In genomic region chr19:51751655-51752054, GRCh38 we compare ENCODE assay signal across 12 cellular contexts. TPM values are rescaled to one million over a fixed set of nuclear protein-coding genes. Genes with fewer than 3 reads are reported as not detected.
A peak's percentile ranks its signal among the peaks of the same experiment; 100 is the strongest.
DNase-seq lines count a peak whose midpoint lies in the region; ATAC-seq, FAIRE-seq and TF ChIP-seq lines count a peak whose summit lies in the region.
"Had no signal": no experiment of that assay in that cellular context is flagged by ENCODE, and none has a peak within 500 bp of the region (broad histone marks: within the 10 kb centered on the region; RNA-seq: fewer than 3 reads in every experiment).

FPR1 (minus strand) TSS chr19:51751878; CDS start chr19:51746994, 4,884 bp downstream.

- FAIRE-seq in keratinocyte (lab: Jason Lieb, UNC) (peak; percentile 49), GM12891 (lab: Jason Lieb, UNC) (no peak)

- H3K9ac ChIP-seq in Karpas-422 (ENCODE audit: low read length) (peak within 1 kb of the TSS; percentile 71), keratinocyte (ENCODE audit: control insufficient read depth, extremely low read depth, insufficient read depth, low read length) (no peak within 1 kb of the TSS)

- H3K79me2 ChIP-seq in Karpas-422 (ENCODE audit: low read length) (no peaks in the 10 kb centered on the region), keratinocyte (ENCODE audit: control insufficient read depth, insufficient read depth, low read length) (no peaks in the 10 kb centered on the region)

- no peaks in the 10 kb centered on the region for H4K20me1 ChIP-seq in Karpas-422 (ENCODE audit: insufficient read depth, low read depth, low read length)
- no peaks in the 10 kb centered on the region for H4K20me1 ChIP-seq in keratinocyte (ENCODE audit: control insufficient read depth, extremely low read depth, insufficient read depth, low read length)

- H3K4me1 ChIP-seq in Karpas-422 (ENCODE audit: low read length): peaks cover 27% of the 10 kb centered on the region
- peaks cover 6% of the 10 kb centered on the region for H3K4me1 ChIP-seq in keratinocyte (ENCODE audit: control insufficient read depth, extremely low read depth, insufficient read depth, low read length)

- H3K27me3 ChIP-seq in Karpas-422 (ENCODE audit: low read length) (no peaks in the 10 kb centered on the region), keratinocyte (ENCODE audit: control insufficient read depth, extremely low read depth, insufficient read depth, low read length) (no peaks in the 10 kb centered on the region)

- H3K27ac ChIP-seq in Karpas-422 (ENCODE audit: low read length): peak within 1 kb of the TSS; percentile 93
- H3K27ac ChIP-seq in keratinocyte (ENCODE audit: control insufficient read depth, insufficient read depth, low read length): peak within 1 kb of the TSS; percentile 29

- H3K9me3 ChIP-seq in Karpas-422 (ENCODE audit: low read length) (no peaks in the 10 kb centered on the region), keratinocyte (ENCODE audit: control insufficient read depth, low read depth, low read length) (no peaks in the 10 kb centered on the region)

- H2AFZ ChIP-seq in Karpas-422 (ENCODE audit: low read length) (peak within 1 kb of the TSS; percentile 82; the same call in 1 of the 2 replicates), keratinocyte (ENCODE audit: control insufficient read depth, low read length) (peak within 1 kb of the TSS; percentile 42)

- ATAC-seq in GM21528 (IDR thresholded peaks at IDR 0.05; ENCODE audit: low FRiP score, unreplicated experiment): no peak
- ATAC-seq: activated T-cell treated with anti-CD3 and anti-CD28 coated beads, Interleukin-2, amount 50 U/mL, for 72 hours had no signal

- H3K4me2 ChIP-seq in Karpas-422 (ENCODE audit: low read depth, low read length, poor library complexity, severe bottlenecking) (peak within 1 kb of the TSS; percentile 74), keratinocyte (ENCODE audit: control insufficient read depth, extremely low read depth, insufficient read depth, low read depth, low read length) (peak within 1 kb of the TSS; percentile 7)

- no peak for TF ChIP-seq POLR2A in GM12891 (IDR thresholded peaks at IDR 0.05; ENCODE audit: low read depth, low read length)

- DNase-seq in Karpas-422 (peak; percentile 95), amniotic epithelial cell (ENCODE audit: low read depth) (peak; percentile 92), keratinocyte (ENCODE audit: low read depth, low spot score) (peak; percentile 30), stromal cell of bone marrow (ENCODE audit: low read depth) (peak; percentile 62), activated T-cell treated with anti-CD3 and anti-CD28 coated beads for 4 hours (no peak), NCI-H2196 (lab: John Stamatoyannopoulos, UW; ENCODE audit: unreplicated experiment) (no peak), GM12891 (ENCODE audit: insufficient read length, low spot score) (no peak)
- DNase-seq: activated T-cell treated with anti-CD3 and anti-CD28 coated beads, Interleukin-2, amount 50 U/mL, for 72 hours; effector memory CD4-positive, alpha-beta T cell; mesendoderm; NCI-H2029 had no signal

- no peak for TF ChIP-seq CTCF in keratinocyte (optimal IDR thresholded peaks at IDR 0.05 in 1 of 3, IDR thresholded peaks at IDR 0.05 in 1 of 3, conservative IDR thresholded peaks at IDR 0.05 in 1 of 3; ENCODE audit: extremely low read depth in 1 of 3, insufficient read depth in 2 of 3, low read length in 3 of 3)

- H3K9me1 ChIP-seq in keratinocyte (ENCODE audit: control insufficient read depth, extremely low read depth, insufficient read depth, low read length): no peaks in the 10 kb centered on the region

- no peaks in the 10 kb centered on the region for H3K9me2 ChIP-seq in Karpas-422 (replicated peaks; ENCODE audit: insufficient read depth, low read length)

- dilution Hi-C loops in keratinocyte (cut with MboI; ENCODE audit: extremely low pct_ligation_motif_present, low sequenced_read_pairs): no loop called here

- H3K36me3 ChIP-seq in Karpas-422 (ENCODE audit: insufficient read depth, low read length): no peaks in the 10 kb centered on the region
- no peaks in the 10 kb centered on the region for H3K36me3 ChIP-seq in keratinocyte (ENCODE audit: control insufficient read depth in 2 of 2, extremely low read depth in 1 of 2, insufficient read depth in 2 of 2, low read length in 2 of 2)

- H3K4me3 ChIP-seq in Karpas-422 (ENCODE audit: low read length) (peak within 1 kb of the TSS; percentile 60), keratinocyte (ENCODE audit: control insufficient read depth in 2 of 3, extremely low read depth in 1 of 3, insufficient read depth in 2 of 3, low read depth in 1 of 3, low read length in 3 of 3) (no peak within 1 kb of the TSS)

TF ChIP-seq in GM12891, 5 proteins besides CTCF, POLR2A, EP300 and RAD21:
- TF ChIP-seq POLR2AphosphoS5 (IDR thresholded peaks at IDR 0.05; ENCODE audit: low read depth, low read length) (no peak), POU2F2 (IDR thresholded peaks at IDR 0.05; ENCODE audit: low read depth, low read length) (no peak), PAX5 (IDR thresholded peaks at IDR 0.05; ENCODE audit: insufficient read depth, low read length, severe bottlenecking) (no peak), TAF1 (IDR thresholded peaks at IDR 0.05; ENCODE audit: low read depth, low read length) (no peak), SPI1 (IDR thresholded peaks at IDR 0.05; ENCODE audit: low read depth, low read length) (no peak)
TF ChIP-seq in GM12891: peak in this region for 0.

RNA-seq across cellular contexts. Expression of gene FPR1, which starts in this region (rescaled TPM):
- 5.8 and 14.8 TPM in 2 replicates for total RNA-seq in Karpas-422 (2014; rRNA removed; shearing (Covaris generic); ENCODE audit: low replicate concordance)
- polyA plus RNA-seq in keratinocyte: 2.4 to 7.7 TPM (median 3.0 TPM) in 3 replicates
- polyA plus RNA-seq in keratinocyte (2011; ENCODE audit: low read depth): not detected
- 2.2 and 2.7 TPM in 2 replicates for polyA plus RNA-seq in keratinocyte (2011; cell fraction: cytosol; rRNA removed)
- 5.7 and 6.5 TPM in 2 replicates for polyA plus RNA-seq in keratinocyte (2011; cell fraction: nucleus; rRNA removed)
- 0.51 and 1.2 TPM in 2 replicates for polyA plus RNA-seq in keratinocyte (2012; ENCODE audit: low replicate concordance)
- 3.3 to 23.2 TPM (median 6.4 TPM) in 3 replicates for polyA minus RNA-seq in keratinocyte
- not detected for polyA minus RNA-seq in keratinocyte (2011; cell fraction: cytosol; rRNA and poly(A)+ RNA removed)
- polyA minus RNA-seq in keratinocyte (2011; cell fraction: nucleus; rRNA and poly(A)+ RNA removed): 3.3 and 3.6 TPM in 2 replicates
- polyA plus RNA-seq in GM12891 (2012; ENCODE audit: low read depth, missing spikeins): not detected
- total RNA-seq: activated T-cell treated with anti-CD3 and anti-CD28 coated beads, Interleukin-2, amount 50 U/mL, for 72 hours had no signal

Comparison
In these comparisons a context has a peak if more than half of its experiments do, and no peak if none do; other contexts are left out.
1. DNase-seq: peak in Karpas-422 (single experiment), amniotic epithelial cell (single experiment), keratinocyte (single experiment) and stromal cell of bone marrow (single experiment); none in activated T-cell treated with anti-CD3 and anti-CD28 coated beads for 4 hours (single experiment), NCI-H2196 (single experiment) and GM12891 (single experiment).